ENCODE assay signal across 1 cellular context in the genomic region with DNA sequence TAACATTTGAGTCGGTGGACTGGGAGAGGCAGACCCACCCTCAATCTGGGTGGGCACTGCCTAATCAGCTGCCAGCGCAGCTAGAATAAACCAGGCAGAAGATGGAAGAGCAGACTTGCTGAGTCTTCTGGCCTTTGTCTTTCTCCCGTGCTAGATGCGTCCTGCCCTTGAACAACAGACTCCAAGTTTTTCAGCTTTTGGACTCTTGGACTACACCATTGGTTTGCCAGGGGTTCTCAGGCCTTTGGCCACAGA.
TF ChIP-seq lines count a peak whose summit lies in the region.

No MANE protein-coding gene starts in this region.

TF ChIP-seq in HepG2, 621 proteins besides CTCF, POLR2A, EP300 and RAD21:
- TF ChIP-seq TBX3 (IDR thresholded peaks at IDR 0.05; ENCODE audit: borderline replicate concordance) (no peak), ZBTB26 (CRISPR knock-in tag; IDR thresholded peaks at IDR 0.05; ENCODE audit: borderline replicate concordance) (peak; percentile 27; the same call in 1 of the 2 replicates), ZNF652 (CRISPR knock-in tag; IDR thresholded peaks at IDR 0.05; ENCODE audit: borderline replicate concordance, low read depth) (no peak), POLR2G (IDR thresholded peaks at IDR 0.05; ENCODE audit: low read depth, low read length) (no peak)
- TF ChIP-seq, protein P1, sequence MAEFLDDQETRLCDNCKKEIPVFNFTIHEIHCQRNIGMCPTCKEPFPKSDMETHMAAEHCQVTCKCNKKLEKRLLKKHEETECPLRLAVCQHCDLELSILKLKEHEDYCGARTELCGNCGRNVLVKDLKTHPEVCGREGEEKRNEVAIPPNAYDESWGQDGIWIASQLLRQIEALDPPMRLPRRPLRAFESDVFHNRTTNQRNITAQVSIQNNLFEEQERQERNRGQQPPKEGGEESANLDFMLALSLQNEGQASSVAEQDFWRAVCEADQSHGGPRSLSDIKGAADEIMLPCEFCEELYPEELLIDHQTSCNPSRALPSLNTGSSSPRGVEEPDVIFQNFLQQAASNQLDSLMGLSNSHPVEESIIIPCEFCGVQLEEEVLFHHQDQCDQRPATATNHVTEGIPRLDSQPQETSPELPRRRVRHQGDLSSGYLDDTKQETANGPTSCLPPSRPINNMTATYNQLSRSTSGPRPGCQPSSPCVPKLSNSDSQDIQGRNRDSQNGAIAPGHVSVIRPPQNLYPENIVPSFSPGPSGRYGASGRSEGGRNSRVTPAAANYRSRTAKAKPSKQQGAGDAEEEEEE (CRISPR knock-in tag; IDR thresholded peaks at IDR 0.05; ENCODE audit: borderline replicate concordance) = no peak
TF ChIP-seq in HepG2: peak in this region for 1.
